7 cellular contexts compared by ENCODE assay signal in genomic region chr11:124717421-124717785, GRCh38. TPM values are rescaled to one million over a fixed set of nuclear protein-coding genes. Genes with fewer than 3 reads are reported as not detected.
DNase-seq lines count a peak whose midpoint lies in the region; ATAC-seq and TF ChIP-seq lines count a peak whose summit lies in the region.

No MANE protein-coding gene starts in this region.

- WGBS in smooth muscle cell (ENCODE audit: low lambda C conversion rate): 62% methylated on average over 7 of the region's 7 CpGs

- H3K4me1 ChIP-seq in RWPE2 (ENCODE audit: insufficient read depth, poor library complexity, severe bottlenecking) (peaks cover 14% of the 10 kb centered on the region), smooth muscle cell (ENCODE audit: low read depth) (peaks cover 15% of the 10 kb centered on the region)

- intact Hi-C loops in left cardiac atrium (cut with DNase I): no loop called here

- H3F3A ChIP-seq in smooth muscle cell (ENCODE audit: low read depth): no peaks in the 10 kb centered on the region

- H2AFZ ChIP-seq in smooth muscle cell (ENCODE audit: low read depth): no peak overlapping the region

- no peaks in the 10 kb centered on the region for H3K36me3 ChIP-seq in RWPE2 (ENCODE audit: low read depth)
- H3K36me3 ChIP-seq in smooth muscle cell (ENCODE audit: low read depth): no peaks in the 10 kb centered on the region

- peak overlapping the region; percentile 84 for H3K4me2 ChIP-seq in smooth muscle cell

- no peaks in the 10 kb centered on the region for H4K20me1 ChIP-seq in smooth muscle cell (ENCODE audit: low read depth)

- ATAC-seq in GM21786 (IDR thresholded peaks at IDR 0.05; ENCODE audit: unreplicated experiment) (peak; percentile 49), RWPE2 (ENCODE audit: low read depth) (peak; percentile 85), left cardiac atrium (peak; percentile 40 to 73)

- peak overlapping the region; percentile 9 for H3K4me3 ChIP-seq in RWPE2 (ENCODE audit: severe bottlenecking)
- H3K4me3 ChIP-seq in smooth muscle cell: no peak overlapping the region

- H3K27ac ChIP-seq in RWPE2 (ENCODE audit: poor library complexity, severe bottlenecking): peak overlapping the region; percentile 61
- no peak overlapping the region for H3K27ac ChIP-seq in smooth muscle cell (ENCODE audit: low read depth)

- H3K9ac ChIP-seq in smooth muscle cell (ENCODE audit: low read depth): no peak overlapping the region

- no peaks in the 10 kb centered on the region for H3K79me2 ChIP-seq in smooth muscle cell (ENCODE audit: low read depth)

- no peak for DNase-seq in RWPE2 (ENCODE audit: low spot score)
- DNase-seq in left cardiac atrium: no peak
- DNase-seq in smooth muscle cell (lab: John Stamatoyannopoulos, UW; ENCODE audit: unreplicated experiment): no peak
- DNase-seq in UCSD-AML1 (lab: John Stamatoyannopoulos, UW; ENCODE audit: unreplicated experiment): no peak
- DNase-seq in dedifferentiated amniotic fluid mesenchymal stem cell (ENCODE audit: extremely low spot score): no peak
- no peak for DNase-seq in HuH-7 (ENCODE audit: low spot score)

- TF ChIP-seq CTCF in RWPE2 (IDR thresholded peaks at IDR 0.05; ENCODE audit: poor library complexity, severe bottlenecking) (no peak), smooth muscle cell (IDR thresholded peaks at IDR 0.05; ENCODE audit: borderline replicate concordance, insufficient read depth, poor library complexity, severe bottlenecking) (no peak)

- H3K27me3 ChIP-seq in RWPE2 (ENCODE audit: insufficient read depth, poor library complexity, severe bottlenecking): no peaks in the 10 kb centered on the region
- H3K27me3 ChIP-seq in smooth muscle cell (ENCODE audit: low read depth): peaks cover 75% of the 10 kb centered on the region

- H3K9me3 ChIP-seq in RWPE2 (ENCODE audit: severe bottlenecking) (no peaks in the 10 kb centered on the region), smooth muscle cell (replicated peaks; ENCODE audit: low read depth) (no peaks in the 10 kb centered on the region)

RNA-seq across cellular contexts. Expression of gene NRGN, which starts 22.3 kb away (rescaled TPM):
- 1 to 10 TPM; 6.6 to 8.2 TPM for total RNA-seq in left cardiac atrium
- total RNA-seq in smooth muscle cell: 1.2 TPM in 1 of 2 replicates, not detected in the other
- 2.0 and 2.8 TPM in 2 replicates for polyA plus RNA-seq in smooth muscle cell

RNA-seq across cellular contexts. Expression of gene VSIG2, which starts 34.7 kb away (rescaled TPM):
- 1 to 10 TPM in 1 of 2 donors, under 1 TPM in 1; 0.88 to 1.8 TPM for total RNA-seq in left cardiac atrium
- not detected in 2 replicates for total RNA-seq in smooth muscle cell
- not detected in 2 replicates for polyA plus RNA-seq in smooth muscle cell

RNA-seq across cellular contexts. Expression of gene SPA17, which starts 43.7 kb away (rescaled TPM):
- 1 to 10 TPM; 3.5 to 4.0 TPM for total RNA-seq in left cardiac atrium
- total RNA-seq in smooth muscle cell: 6.1 and 12.2 TPM in 2 replicates
- polyA plus RNA-seq in smooth muscle cell: 7.4 and 9.2 TPM in 2 replicates

RNA-seq across cellular contexts. Expression of gene SIAE, which starts 43.9 kb away (rescaled TPM):
- total RNA-seq in left cardiac atrium (10 to 100 TPM; 40.4 to 41.0 TPM), smooth muscle cell (12.5 and 14.1 TPM in 2 replicates)
- 9.7 and 11.5 TPM in 2 replicates for polyA plus RNA-seq in smooth muscle cell

RNA-seq across cellular contexts. Expression of gene ESAM, which starts 44.7 kb away (rescaled TPM):
- total RNA-seq in left cardiac atrium (10 to 100 TPM; 41.6 to 67.2 TPM), smooth muscle cell (0.31 and 0.76 TPM in 2 replicates)
- 0.94 and 1.5 TPM in 2 replicates for polyA plus RNA-seq in smooth muscle cell
